1 cellular context compared by ENCODE assay signal in genomic region chr1:26910343-26911160, GRCh38.
TF ChIP-seq lines count a peak whose summit lies in the region.

No MANE protein-coding gene starts in this region.

TF ChIP-seq in HepG2, 621 proteins besides CTCF, POLR2A, EP300 and RAD21 (continued from another document and continues in another):
- no peak for TF ChIP-seq TRAFD1 (CRISPR knock-in tag; IDR thresholded peaks at IDR 0.05; ENCODE audit: borderline replicate concordance)
- TF ChIP-seq NFATC3 (CRISPR knock-in tag; IDR thresholded peaks at IDR 0.05): no peak
- no peak; the same call in 1 of the 2 replicates for TF ChIP-seq ZBTB44 (CRISPR knock-in tag; IDR thresholded peaks at IDR 0.05)
- peak; percentile 35; the same call in 1 of the 2 replicates for TF ChIP-seq ZBTB3 (CRISPR knock-in tag; IDR thresholded peaks at IDR 0.05; ENCODE audit: borderline replicate concordance, low read depth)
- TF ChIP-seq TFDP2 (CRISPR knock-in tag; IDR thresholded peaks at IDR 0.05): no peak
- TF ChIP-seq ATF6 (CRISPR knock-in tag; conservative IDR thresholded peaks at IDR 0.05): no peak
- TF ChIP-seq PCBP2 (optimal IDR thresholded peaks at IDR 0.05; ENCODE audit: low read depth, low read length, poor library complexity, severe bottlenecking): no peak
- TF ChIP-seq HNF4G (IDR thresholded peaks at IDR 0.05; ENCODE audit: borderline replicate concordance, low read depth, low read length): peak; percentile 41; the same call in 1 of the 2 replicates
- peak; percentile 73 for TF ChIP-seq HNF4G (CRISPR knock-in tag; IDR thresholded peaks at IDR 0.05; ENCODE audit: borderline replicate concordance, low read depth)
- no peak for TF ChIP-seq DBP (CRISPR knock-in tag; IDR thresholded peaks at IDR 0.05; ENCODE audit: not compliant biosample characterization)
- TF ChIP-seq NFIC (IDR thresholded peaks at IDR 0.05; ENCODE audit: low read length): peak; percentile 89
- peak; percentile 47; the same call in 1 of the 2 replicates for TF ChIP-seq MXD4 (CRISPR knock-in tag; IDR thresholded peaks at IDR 0.05)
- no peak; the same call in 1 of the 2 replicates for TF ChIP-seq CBFB (CRISPR knock-in tag; IDR thresholded peaks at IDR 0.05)
- TF ChIP-seq ZNF354B (CRISPR knock-in tag; IDR thresholded peaks at IDR 0.05): no peak
- TF ChIP-seq TP53 (CRISPR knock-in tag; conservative IDR thresholded peaks at IDR 0.05): no peak
- TF ChIP-seq MAX (IDR thresholded peaks at IDR 0.05): peak; percentile 79
- TF ChIP-seq TSC22D2 (CRISPR knock-in tag; IDR thresholded peaks at IDR 0.05; ENCODE audit: borderline replicate concordance): no peak
- no peak for TF ChIP-seq SMARCE1 (IDR thresholded peaks at IDR 0.05; ENCODE audit: borderline replicate concordance)
- TF ChIP-seq ZBTB40 (IDR thresholded peaks at IDR 0.05): no peak
- 0 out of 2 replicates have a peak, but pooled peaks have one; percentile 59 for TF ChIP-seq ZBTB40 (CRISPR knock-in tag; IDR thresholded peaks at IDR 0.05)
- no peak for TF ChIP-seq ZNF761 (CRISPR knock-in tag; conservative IDR thresholded peaks at IDR 0.05)
- no peak; the same call in 1 of the 2 replicates for TF ChIP-seq ZNF431 (CRISPR knock-in tag; IDR thresholded peaks at IDR 0.05; ENCODE audit: borderline replicate concordance, low read depth)
- peak; percentile 89 for TF ChIP-seq PITX1 (CRISPR knock-in tag; IDR thresholded peaks at IDR 0.05)
- TF ChIP-seq FUBP1 (CRISPR knock-in tag; IDR thresholded peaks at IDR 0.05; ENCODE audit: borderline replicate concordance): no peak
- no peak for TF ChIP-seq TRIM22 (IDR thresholded peaks at IDR 0.05)
- TF ChIP-seq KAT8 (CRISPR knock-in tag; IDR thresholded peaks at IDR 0.05): peak; percentile 66; the same call in 1 of the 2 replicates
- peak; percentile 61; the same call in 1 of the 2 replicates for TF ChIP-seq POLR2AphosphoS2 (IDR thresholded peaks at IDR 0.05; ENCODE audit: low read depth, low read length)
- 0 out of 2 replicates have a peak, but pooled peaks have one; percentile 20 for TF ChIP-seq CENPBD1 (CRISPR knock-in tag; IDR thresholded peaks at IDR 0.05; ENCODE audit: borderline replicate concordance, low read depth)
- no peak for TF ChIP-seq SIN3B (IDR thresholded peaks at IDR 0.05; ENCODE audit: low read length)
- TF ChIP-seq CBX2 (IDR thresholded peaks at IDR 0.05; ENCODE audit: low read depth, low read length): no peak
- no peak for TF ChIP-seq CBX2 (CRISPR knock-in tag; IDR thresholded peaks at IDR 0.05; ENCODE audit: low read depth)
- no peak for TF ChIP-seq RAD51 (IDR thresholded peaks at IDR 0.05; ENCODE audit: borderline replicate concordance)
- no peak for TF ChIP-seq ZNF232 (CRISPR knock-in tag; IDR thresholded peaks at IDR 0.05; ENCODE audit: borderline replicate concordance)
